8 cellular contexts compared by ENCODE assay signal in genomic region chr7:151519765-151520418, GRCh38. TPM values are rescaled to one million over a fixed set of nuclear protein-coding genes. Genes with fewer than 3 reads are reported as not detected.
DNase-seq lines count a peak whose midpoint lies in the region; TF ChIP-seq lines count a peak whose summit lies in the region.

A gene with protein sequence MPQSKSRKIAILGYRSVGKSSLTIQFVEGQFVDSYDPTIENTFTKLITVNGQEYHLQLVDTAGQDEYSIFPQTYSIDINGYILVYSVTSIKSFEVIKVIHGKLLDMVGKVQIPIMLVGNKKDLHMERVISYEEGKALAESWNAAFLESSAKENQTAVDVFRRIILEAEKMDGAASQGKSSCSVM (minus strand): TSS chr7:151519895. CDS start chr7:151519511, 384 bp downstream.

- H3K27ac Mint-ChIP-seq in H9: peak within 1 kb of the TSS; percentile 99

- H3K9ac ChIP-seq in H9 (ENCODE audit: extremely low read depth, insufficient read length, low read length) (peak within 1 kb of the TSS; percentile 92), neural cell (ENCODE audit: low read length) (peak within 1 kb of the TSS; percentile 85)

- no peak within 1 kb of the TSS for H2BK12ac ChIP-seq in H9 (ENCODE audit: insufficient read length, low read depth, low read length)

- H4K5ac ChIP-seq in H9 (ENCODE audit: insufficient read length, low read depth, low read length): no peak within 1 kb of the TSS

- H3K4me3 ChIP-seq in MG63: peak within 1 kb of the TSS; percentile 73
- peak within 1 kb of the TSS; percentile 74 for H3K4me3 ChIP-seq in fibroblast of villous mesenchyme (ENCODE audit: low read depth, low read length)
- H3K4me3 ChIP-seq in neural cell (ENCODE audit: low read length): peak within 1 kb of the TSS; percentile 82
- H3K4me3 ChIP-seq in stomach: peak within 1 kb of the TSS; percentile 75 to 93 (median 86)

- no peak within 1 kb of the TSS for H4K8ac ChIP-seq in H9 (replicated peaks; ENCODE audit: insufficient read length, low read depth, low read length)

- no peaks in the 10 kb centered on the region for H3K36me3 ChIP-seq in MG63
- H3K36me3 ChIP-seq in neural cell (ENCODE audit: insufficient read depth, low read length): no peaks in the 10 kb centered on the region
- no peaks in the 10 kb centered on the region for H3K36me3 ChIP-seq in stomach

- H3K4me1 ChIP-seq in H9 (ENCODE audit: insufficient read depth, low read length) (no peaks in the 10 kb centered on the region), stomach (peaks cover 17 to 47% (median 35%) of the 10 kb centered on the region in 4 donors)

- TF ChIP-seq EP300 in neural cell (conservative IDR thresholded peaks at IDR 0.05; ENCODE audit: poor library complexity, severe bottlenecking) (peak; percentile 80), stomach (IDR thresholded peaks at IDR 0.05) (no peak)

- peaks cover 14% of the 10 kb centered on the region for H3K23me2 ChIP-seq in H9 (ENCODE audit: insufficient read length, low read depth, low read length, poor library complexity, severe bottlenecking)

- peak within 1 kb of the TSS; percentile 66 for H2BK5ac ChIP-seq in H9 (ENCODE audit: insufficient read length, low read length)

- H3K27ac ChIP-seq in H9 (ENCODE audit: insufficient read length, low read depth, low read length): no peak within 1 kb of the TSS
- peak within 1 kb of the TSS; percentile 87 for H3K27ac ChIP-seq in neural cell (ENCODE audit: low read length)
- peak within 1 kb of the TSS; percentile 97 to 100 (median 99) for H3K27ac ChIP-seq in stomach

- H4K91ac ChIP-seq in H9 (ENCODE audit: insufficient read length, low read depth, low read length): no peak within 1 kb of the TSS

- H3K79me2 ChIP-seq in H9 (ENCODE audit: insufficient read depth, low read length): peaks cover 36% of the 10 kb centered on the region
- H3K79me2 ChIP-seq in neural cell (replicated peaks; ENCODE audit: insufficient read depth, low read length): peaks cover 40% of the 10 kb centered on the region

- no peak within 1 kb of the TSS for H3K56ac ChIP-seq in H9 (ENCODE audit: insufficient read length, low read depth, low read length)

- H3K79me1 ChIP-seq in H9 (ENCODE audit: insufficient read depth, low read depth, low read length, poor library complexity, severe bottlenecking): no peaks in the 10 kb centered on the region

- no peak within 1 kb of the TSS for H3K23ac ChIP-seq in H9 (ENCODE audit: insufficient read length, low read depth, low read length)

- peaks cover 0 to 4% of the 10 kb centered on the region in 2 experiments; a peak in 3 of 5 replicates for H3K9me3 Mint-ChIP-seq in H9

- no peaks in the 10 kb centered on the region; the same call in 1 of the 2 replicates for H3K27me3 Mint-ChIP-seq in H9 (ENCODE audit: low read depth)

- H2BK20ac ChIP-seq in H9 (ENCODE audit: low read depth, low read length, poor library complexity, severe bottlenecking): no peak within 1 kb of the TSS

- H3K4me3 Mint-ChIP-seq in H9: peak within 1 kb of the TSS; percentile 95 to 99

- H3K18ac ChIP-seq in H9 (ENCODE audit: insufficient read length, low read depth, low read length): peak within 1 kb of the TSS; percentile 81

- peaks cover 6% of the 10 kb centered on the region for H3F3A ChIP-seq in neural cell (ENCODE audit: insufficient read depth, low read length, poor library complexity, severe bottlenecking)

- H3T11ph ChIP-seq in H9 (ENCODE audit: low read length): no peak within 1 kb of the TSS

- H2BK15ac ChIP-seq in H9 (ENCODE audit: low read depth, low read length): no peak within 1 kb of the TSS; the same call in 1 of the 2 replicates

- intact Hi-C loops in stomach (cut with DNase I; ENCODE audit: low total_unique reads): no loop called here

- H3K9me3 ChIP-seq in H9 (ENCODE audit: control insufficient read depth, low read depth, low read length) (no peaks in the 10 kb centered on the region), MG63 (no peaks in the 10 kb centered on the region), neural cell (ENCODE audit: low read length) (no peaks in the 10 kb centered on the region), stomach (no peaks in the 10 kb centered on the region)

- TF ChIP-seq POLR2A in stomach (IDR thresholded peaks at IDR 0.05): no peak

- H2AFZ ChIP-seq in H9 (ENCODE audit: low read length): no peak within 1 kb of the TSS
- peak within 1 kb of the TSS; percentile 58 for H2AFZ ChIP-seq in neural cell (ENCODE audit: low read depth, low read length)

- H3K4me1 Mint-ChIP-seq in H9: peaks cover 29 to 34% of the 10 kb centered on the region in 2 experiments

- H3K4me2 ChIP-seq in H9 (ENCODE audit: insufficient read depth, insufficient read length, low read length) (peak within 1 kb of the TSS; percentile 89), neural cell (ENCODE audit: low read length) (peak within 1 kb of the TSS; percentile 77)

- H4K20me1 ChIP-seq in H9 (ENCODE audit: control insufficient read depth, insufficient read depth, insufficient read length) (peaks cover 3% of the 10 kb centered on the region), neural cell (ENCODE audit: insufficient read depth) (no peaks in the 10 kb centered on the region)

- no CpG with 5 or more reads among the region's 66 CpGs for WGBS in H9 (ENCODE audit: extremely low coverage, insufficient read length, low lambda C conversion rate)
- 0 to 1% (median 1%) methylated on average over 39 to 56 of the region's 66 CpGs for WGBS in stomach, 5 donors

- no peak for TF ChIP-seq CTCF in H9 (conservative IDR thresholded peaks at IDR 0.05)
- no peak for TF ChIP-seq CTCF in fibroblast of villous mesenchyme (IDR thresholded peaks at IDR 0.05; ENCODE audit: insufficient read depth, low read depth, low read length)
- no peak for TF ChIP-seq CTCF in neural cell (IDR thresholded peaks at IDR 0.05; ENCODE audit: poor library complexity, severe bottlenecking)
- TF ChIP-seq CTCF in stomach (IDR thresholded peaks at IDR 0.05): no peak

- no peaks in the 10 kb centered on the region for H3K27me3 ChIP-seq in H9 (ENCODE audit: insufficient read depth, low read length)
- H3K27me3 ChIP-seq in MG63: no peaks in the 10 kb centered on the region
- H3K27me3 ChIP-seq in neural cell (ENCODE audit: insufficient read depth, low read depth, low read length): no peaks in the 10 kb centered on the region
- no peaks in the 10 kb centered on the region for H3K27me3 ChIP-seq in stomach

- DNase-seq in ELF-1 (ENCODE audit: low read depth, low spot score) (peak; percentile 98), H9 (peak; percentile 99), MG63 (peak; percentile 95), SHP77 treated with DMSO at 0.1 percent for 48 hours (lab: John Stamatoyannopoulos, UW) (peak; percentile 93), activated gamma-delta T cell (lab: John Stamatoyannopoulos, UW) (peak; percentile 89), fibroblast of villous mesenchyme (ENCODE audit: low read depth) (peak; percentile 100), stomach (peak; percentile 98)

- no peak for TF ChIP-seq RAD21 in neural cell (conservative IDR thresholded peaks at IDR 0.05)

- H3K4ac ChIP-seq in H9 (ENCODE audit: low read depth, low read length): peak within 1 kb of the TSS; percentile 22; the same call in 1 of the 2 replicates

- H3K9me2 ChIP-seq in neural cell (ENCODE audit: insufficient read depth, low read length): no peaks in the 10 kb centered on the region

- no peak within 1 kb of the TSS for H2AK5ac ChIP-seq in H9 (ENCODE audit: insufficient read length, low read length)

- peaks cover 2 to 7% (median 3%) of the 10 kb centered on the region in 3 experiments; a peak in 2 of 7 replicates for H3K36me3 Mint-ChIP-seq in H9 (ENCODE audit: insufficient read depth in 1 of 3, low read depth in 3 of 3)

- peak within 1 kb of the TSS; percentile 97 for H3K14ac ChIP-seq in H9 (ENCODE audit: insufficient read depth, low read length)

- H2BK120ac ChIP-seq in H9 (ENCODE audit: low read depth, low read length, poor library complexity, severe bottlenecking): peak within 1 kb of the TSS; percentile 16

TF ChIP-seq in neural cell, 6 proteins besides CTCF, POLR2A, EP300 and RAD21:
- TF ChIP-seq SMC3 (conservative IDR thresholded peaks at IDR 0.05; ENCODE audit: poor library complexity) (peak; percentile 12), MXI1 (conservative IDR thresholded peaks at IDR 0.05; ENCODE audit: poor library complexity, severe bottlenecking) (peak; percentile 8), REST (IDR thresholded peaks at IDR 0.05; ENCODE audit: borderline replicate concordance) (no peak)
TF ChIP-seq in neural cell: peak in this region for 2.

RNA-seq across cellular contexts. Expression of the gene that starts here (rescaled TPM):
- total RNA-seq in H9 (2021) (109 and 114 TPM in 2 replicates), fibroblast of villous mesenchyme (52.2 and 79.5 TPM in 2 replicates), stomach (100 to 1,000 TPM in 1 of 5 donors, 10 to 100 TPM in 4; 18.5 to 141 (median 66.5) TPM)
- 84.5 and 139 TPM in 2 replicates for total RNA-seq in MG63 (2014; rRNA removed; shearing (Covaris generic); ENCODE audit: low replicate concordance)
- polyA plus RNA-seq in neural cell (229 and 289 TPM in 2 replicates), stomach (100 to 1,000 TPM in 1 of 3 donors, 10 to 100 TPM in 2; 73.2 to 103 (median 95.1) TPM)
- polyA minus RNA-seq in neural cell: 80.8 and 98.5 TPM in 2 replicates
